In the genomic region with DNA sequence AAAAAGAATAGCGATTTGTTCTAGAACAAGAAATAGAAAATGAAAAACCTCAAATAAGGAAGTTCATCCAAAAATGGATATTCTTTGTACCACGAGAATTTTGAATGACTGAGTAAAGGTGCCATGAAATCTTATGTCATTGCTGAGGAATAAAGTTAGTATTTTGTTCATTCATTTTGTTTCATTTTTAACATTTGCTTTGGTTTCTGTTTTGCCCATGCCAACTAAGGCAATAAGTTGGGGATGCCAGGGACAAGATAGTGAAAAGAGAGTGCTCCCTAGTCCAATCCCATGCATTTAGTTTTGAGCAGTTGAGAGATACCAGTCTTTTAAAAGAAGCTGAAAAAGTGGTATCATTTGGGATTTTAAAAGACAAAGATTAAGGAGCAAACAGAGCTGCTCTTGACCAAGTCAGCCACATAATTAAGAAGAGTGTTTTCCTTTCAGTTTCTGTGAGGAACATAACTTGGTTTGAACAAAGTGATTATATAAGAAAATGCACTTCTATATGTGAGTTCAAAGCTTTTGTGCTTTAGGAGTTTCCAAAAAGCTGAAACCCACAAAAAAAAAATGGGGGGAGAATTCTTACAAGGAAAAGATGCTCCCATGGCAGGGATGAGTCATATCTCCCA, we compare ENCODE assay signal across 29 cellular contexts.
DNase-seq lines count a peak whose midpoint lies in the region; ATAC-seq and TF ChIP-seq lines count a peak whose summit lies in the region.
"Had no signal": no experiment of that assay in that cellular context is flagged by ENCODE, and none has a peak within 500 bp of the region (broad histone marks: within the 10 kb centered on the region; RNA-seq: fewer than 3 reads in every experiment).

No MANE protein-coding gene starts in this region.

- H3K9ac ChIP-seq in MM.1S (ENCODE audit: low read length), result no peak overlapping the region

- peak overlapping the region; percentile 6; the same call in 1 of the 2 replicates for H3K27ac ChIP-seq in MM.1S (ENCODE audit: low read length)
- no peak overlapping the region for H3K27ac ChIP-seq in foreskin keratinocyte
- no peak overlapping the region for H3K27ac ChIP-seq in uterus
- H3K27ac ChIP-seq: brain microvascular endothelial cell, heart right ventricle, lower lobe of right lung, pancreas, WERI-Rb-1 had no signal

- no peaks in the 10 kb centered on the region for H3K36me3 ChIP-seq in MM.1S (replicated peaks; ENCODE audit: insufficient read depth, low read length)
- no peaks in the 10 kb centered on the region for H3K36me3 ChIP-seq in uterus
- H3K36me3 ChIP-seq: BE2C, brain microvascular endothelial cell, heart right ventricle, lower lobe of right lung, pancreas, WERI-Rb-1 had no signal

- H4K20me1 ChIP-seq in MM.1S (ENCODE audit: insufficient read depth, low read length), result no peaks in the 10 kb centered on the region

- H3K4me2 ChIP-seq in MM.1S (ENCODE audit: low read depth, low read length), result peak overlapping the region; percentile 45

- no peak for TF ChIP-seq POLR2A in uterus (IDR thresholded peaks at IDR 0.05)

- intact Hi-C loops in uterus (cut with DNase I; ENCODE audit: low total_unique reads), result no loop called here

- H3F3A ChIP-seq in MM.1S (ENCODE audit: insufficient read depth, low read length), result no peaks in the 10 kb centered on the region

- DNase-seq in MM.1S (peak; percentile 55), fibroblast of peridontal ligament (ENCODE audit: extremely low read depth) (peak; percentile 18), RKO (ENCODE audit: low spot score) (no peak), foreskin keratinocyte (no peak), NCI-H2029 treated with DMSO at 0.1 percent for 48 hours (lab: John Stamatoyannopoulos, UW) (no peak), uterus (no peak)
- DNase-seq: activated CD4-positive, alpha-beta T cell treated with anti-CD3 and anti-CD28 coated beads, Interleukin-2, amount 10 ng/mL, durations not matched to agents 24 days and 14 days; activated gamma-delta T cell treated with Interleukin-2 at 50 U/mL for 16 hours; activated T-cell treated with anti-CD3 and anti-CD28 coated beads, Interleukin-2, amount 50 U/mL, for 1 hour; BE2C; brain microvascular endothelial cell; DMS153; heart right ventricle; KG1; kidney glomerular epithelial cell; lower lobe of right lung; NCI-H1436; NCI-H345; NCI-H82; nephron progenitor cell; pancreas; Right ventricle myocardium superior; stimulated activated CD4-positive, alpha-beta T cell treated with anti-CD3 and anti-CD28 coated beads, Interleukin-2, amount 100 ng/mL, for 24 hours; SW 1271; T-helper 9 cell; trophoblast cell; WERI-Rb-1 had no signal

- no peaks in the 10 kb centered on the region for H3K4me1 ChIP-seq in MM.1S (ENCODE audit: low read length)
- H3K4me1 ChIP-seq in foreskin keratinocyte, result no peaks in the 10 kb centered on the region
- no peaks in the 10 kb centered on the region for H3K4me1 ChIP-seq in uterus
- H3K4me1 ChIP-seq: BE2C, lower lobe of right lung, pancreas had no signal

- no peaks in the 10 kb centered on the region for H3K79me2 ChIP-seq in MM.1S (ENCODE audit: low read length)

- no peaks in the 10 kb centered on the region for H3K9me2 ChIP-seq in MM.1S (replicated peaks; ENCODE audit: insufficient read depth, low read length)

- no peaks in the 10 kb centered on the region for H3K9me3 ChIP-seq in MM.1S (replicated peaks; ENCODE audit: insufficient read depth, low read length)
- no peaks in the 10 kb centered on the region for H3K9me3 ChIP-seq in uterus
- H3K9me3 ChIP-seq: BE2C, heart right ventricle, lower lobe of right lung, pancreas had no signal

- H3K4me3 ChIP-seq in MM.1S (ENCODE audit: low read length), result peak overlapping the region; percentile 21; the same call in 1 of the 2 replicates
- no peak overlapping the region for H3K4me3 ChIP-seq in uterus
- H3K4me3 ChIP-seq: heart right ventricle, lower lobe of right lung, pancreas had no signal

- peak overlapping the region; percentile 22; the same call in 1 of the 2 replicates for H2AFZ ChIP-seq in MM.1S (ENCODE audit: low read length)

- H3K27me3 ChIP-seq in MM.1S (replicated peaks; ENCODE audit: insufficient read depth, low read length), result no peaks in the 10 kb centered on the region
- no peaks in the 10 kb centered on the region for H3K27me3 ChIP-seq in foreskin keratinocyte
- H3K27me3 ChIP-seq in uterus, result peaks cover 0 to 3% of the 10 kb centered on the region in 2 donors
- H3K27me3 ChIP-seq: brain microvascular endothelial cell, heart right ventricle, pancreas had no signal

- TF ChIP-seq CTCF in MM.1S (IDR thresholded peaks at IDR 0.05; ENCODE audit: low read length) (no peak), foreskin keratinocyte (conservative IDR thresholded peaks at IDR 0.05) (no peak), uterus (IDR thresholded peaks at IDR 0.05) (no peak)

- peak; percentile 73 for ATAC-seq in GM18517 (IDR thresholded peaks at IDR 0.05; ENCODE audit: unreplicated experiment)
- ATAC-seq in GM19467 (IDR thresholded peaks at IDR 0.05; ENCODE audit: unreplicated experiment), result peak; percentile 44
- no peak for ATAC-seq in foreskin keratinocyte
- ATAC-seq: heart right ventricle, lower lobe of right lung, pancreas had no signal

Comparison
In these comparisons a context has a peak if more than half of its experiments do, and no peak if none do; other contexts are left out.
1. DNase-seq: peak in MM.1S (single experiment) and fibroblast of peridontal ligament (single experiment); none in RKO (single experiment), foreskin keratinocyte (0 of 2), NCI-H2029 treated with DMSO at 0.1 percent for 48 hours (single experiment) and uterus (0 of 2).